11 cellular contexts compared by ENCODE assay signal in genomic region chr18:63336366-63337099, GRCh38. TPM values are rescaled to one million over a fixed set of nuclear protein-coding genes. Genes with fewer than 3 reads are reported as not detected.
A peak's percentile ranks its signal among the peaks of the same experiment; 100 is the strongest.
DNase-seq lines count a peak whose midpoint lies in the region; ATAC-seq, FAIRE-seq and TF ChIP-seq lines count a peak whose summit lies in the region.
"Had no signal": no experiment of that assay in that cellular context is flagged by ENCODE, and none has a peak within 500 bp of the region (broad histone marks: within the 10 kb centered on the region; RNA-seq: fewer than 3 reads in every experiment).

No MANE protein-coding gene starts in this region.

- POLR2A ChIA-PET in A549 (lab: Yijun Ruan, JAX), result no interaction called here

- H3K27ac ChIP-seq in A549, result peak overlapping the region in 1 of 2 experiments; percentile 38; a peak in 1 of 6 replicates

- TF ChIP-seq CTCF in A549 (IDR thresholded peaks at IDR 0.05) (no peak), bronchial epithelial cell (IDR thresholded peaks at IDR 0.05; ENCODE audit: insufficient read depth, low read length, severe bottlenecking) (no peak)

- TF ChIP-seq EP300 in A549 (IDR thresholded peaks at IDR 0.05), result no peak

- no peak overlapping the region; the same call in 2 of the 3 replicates for H3K4me2 ChIP-seq in A549

- H3K27me3 ChIP-seq in bronchial epithelial cell (ENCODE audit: control insufficient read depth, insufficient read depth, low read length), result no peaks in the 10 kb centered on the region

- FAIRE-seq in A549 (lab: Jason Lieb, UNC) (no peak), bronchial epithelial cell (lab: Jason Lieb, UNC) (no peak)

- 54% methylated on average over 8 of the region's 8 CpGs for WGBS in A549 (ENCODE audit: missing lambda C conversion rate)

- no peak for TF ChIP-seq RAD21 in A549 (conservative IDR thresholded peaks at IDR 0.05 in 1 of 2, IDR thresholded peaks at IDR 0.05 in 1 of 2)

- peaks cover 10% of the 10 kb centered on the region for H3K4me1 ChIP-seq in A549

- ATAC-seq in A549, result no peak
- no peak for ATAC-seq in GM18519 (IDR thresholded peaks at IDR 0.05; ENCODE audit: low FRiP score, unreplicated experiment)
- ATAC-seq in HG03460 (IDR thresholded peaks at IDR 0.05; ENCODE audit: unreplicated experiment), result no peak
- ATAC-seq in GM21737 (IDR thresholded peaks at IDR 0.05; ENCODE audit: unreplicated experiment), result no peak
- ATAC-seq: natural killer cell had no signal

- peaks cover 21% of the 10 kb centered on the region for H3K36me3 ChIP-seq in bronchial epithelial cell (ENCODE audit: control insufficient read depth, insufficient read depth, low read length)

- H3K9me3 ChIP-seq in A549, result no peaks in the 10 kb centered on the region

- CTCF ChIA-PET in A549 (lab: Yijun Ruan, JAX), result interaction anchor here (0.6 kb wide), 1 partner anchor 1723 kb away, joined by 3 read pairs; no protein-coding TSS in a partner anchor

- no peak overlapping the region for H3K4me3 ChIP-seq in A549
- no peak overlapping the region for H3K4me3 ChIP-seq in bronchial epithelial cell (ENCODE audit: low read depth, low read length)

- no peak for TF ChIP-seq POLR2A in A549 (IDR thresholded peaks at IDR 0.05; ENCODE audit: low read length)

- DNase-seq in A549 (ENCODE audit: low read depth in 1 of 2, low spot score in 1 of 2) (peak in 1 of 2 experiments; percentile 11), HS-27A (ENCODE audit: low read depth) (peak; percentile 81), bronchial epithelial cell (ENCODE audit: low read depth) (peak; percentile 96), lung microvascular endothelial cell (ENCODE audit: low read depth in 2 of 2) (peak; percentile 55 to 76), SKM-1 treated with dmso at 0.1 percent for 144 hours (lab: John Stamatoyannopoulos, UW; ENCODE audit: unreplicated experiment) (no peak)
- DNase-seq: natural killer cell, NCI-H1105, SHP77 treated with DMSO at 0.1 percent for 48 hours had no signal

TF ChIP-seq in A549, 52 proteins besides CTCF, POLR2A, EP300 and RAD21:
- peak; percentile 30 for TF ChIP-seq MAFK (IDR thresholded peaks at IDR 0.05; ENCODE audit: partially characterized antibody)
- no peak for TF ChIP-seq CHD4 (IDR thresholded peaks at IDR 0.05; ENCODE audit: borderline replicate concordance)
- no peak for TF ChIP-seq ATOH8 (CRISPR knock-in tag; IDR thresholded peaks at IDR 0.05; ENCODE audit: low read depth)
- TF ChIP-seq JUNB (IDR thresholded peaks at IDR 0.05), result peak; percentile 15; the same call in 1 of the 2 replicates
- TF ChIP-seq CHD2 (IDR thresholded peaks at IDR 0.05; ENCODE audit: low read length, partially characterized antibody), result no peak
- TF ChIP-seq ZC3H11A (IDR thresholded peaks at IDR 0.05), result no peak
- no peak for TF ChIP-seq FOSL2 (IDR thresholded peaks at IDR 0.05)
- peak; percentile 34; the same call in 1 of the 2 replicates for TF ChIP-seq FOSL2 (CRISPR knock-in tag; IDR thresholded peaks at IDR 0.05)
- TF ChIP-seq PBX3 (IDR thresholded peaks at IDR 0.05), result no peak
- TF ChIP-seq CEBPB (IDR thresholded peaks at IDR 0.05), result peak; percentile 33 to 58; a peak in 1 of 4 replicates

RNA-seq across cellular contexts. Expression of gene BCL2, which starts 17.0 kb away (rescaled TPM):
- polyA plus RNA-seq in A549 (2011; rRNA removed) (0.50 and 0.53 TPM in 2 replicates), A549 (2017; fragmentation: RNase III; extraction: RNeasy Plus Mini Kit Qiagen cat#74134 plus additional on column Dnase treatment) (0.56 to 0.66 TPM (median 0.61 TPM) in 3 replicates)
- polyA plus RNA-seq in A549 (2012; cell fraction: cytosol; rRNA removed), result 0.28 and 0.31 TPM in 2 replicates
- 0.19 and 0.31 TPM in 2 replicates for polyA plus RNA-seq in A549 (2012; cell fraction: nucleus; rRNA removed)
- 0.73 and 0.99 TPM in 2 replicates for polyA minus RNA-seq in A549 (2011; rRNA and poly(A)+ RNA removed)
- total RNA-seq in bronchial epithelial cell (1.5 and 2.4 TPM in 2 replicates), lung microvascular endothelial cell (0.87 and 1.6 TPM in 2 replicates)

RNA-seq across cellular contexts. Expression of gene KDSR, which starts 30.5 kb away (rescaled TPM):
- 21.2 and 22.6 TPM in 2 replicates for polyA plus RNA-seq in A549 (2011; rRNA removed)
- polyA plus RNA-seq in A549 (2012; cell fraction: cytosol; rRNA removed), result 10.7 and 11.0 TPM in 2 replicates
- polyA plus RNA-seq in A549 (2012; cell fraction: nucleus; rRNA removed), result 6.3 and 10.4 TPM in 2 replicates
- 10.4 to 14.2 TPM (median 13.6 TPM) in 3 replicates for polyA plus RNA-seq in A549 (2017; fragmentation: RNase III; extraction: RNeasy Plus Mini Kit Qiagen cat#74134 plus additional on column Dnase treatment)
- 24.6 and 28.7 TPM in 2 replicates for polyA minus RNA-seq in A549 (2011; rRNA and poly(A)+ RNA removed)
- total RNA-seq in bronchial epithelial cell, result 18.4 and 40.5 TPM in 2 replicates
- 10.7 and 17.7 TPM in 2 replicates for total RNA-seq in lung microvascular endothelial cell
